Comparison of ENCODE assay signal across 8 cellular contexts in genomic region chr19:2950286-2951124, GRCh38. TPM values are rescaled to one million over a fixed set of nuclear protein-coding genes. Genes with fewer than 3 reads are reported as not detected.
DNase-seq lines count a peak whose midpoint lies in the region; ATAC-seq and TF ChIP-seq lines count a peak whose summit lies in the region.

No MANE protein-coding gene starts in this region.

- TF ChIP-seq POLR2A in spleen (IDR thresholded peaks at IDR 0.05) = peak; percentile 34 to 79 (median 69)

- H3K9me3 ChIP-seq in spleen = no peaks in the 10 kb centered on the region

- DNase-seq in AG10803 (ENCODE audit: low read depth) (peak; percentile 99), NCI-H345 treated with DMSO at 0.1 percent for 48 hours (lab: John Stamatoyannopoulos, UW; ENCODE audit: unreplicated experiment) (peak; percentile 98), cerebellar cortex (ENCODE audit: low spot score) (peak; percentile 100), iris pigment epithelial cell (ENCODE audit: low read depth) (peak; percentile 99), spleen (peak; percentile 99)

- WGBS in spleen, 5 donors = 0 to 1% (median 0%) methylated on average over 30 to 53 of the region's 53 CpGs

- intact Hi-C loops in spleen (cut with DNase I; ENCODE audit: low total_unique reads) = no loop called here

- no peak for TF ChIP-seq CTCF in AG10803 (conservative IDR thresholded peaks at IDR 0.05; ENCODE audit: low read length)
- TF ChIP-seq CTCF in spleen (IDR thresholded peaks at IDR 0.05 in 8 of 11, conservative IDR thresholded peaks at IDR 0.05 in 3 of 11) = peak in 1 of 11 experiments; percentile 3

- peak overlapping the region; percentile 96 for H3K4me3 ChIP-seq in AG10803 (ENCODE audit: low read length)
- peak overlapping the region; percentile 55 to 94 (median 70) for H3K4me3 ChIP-seq in spleen

- H3K36me3 ChIP-seq in spleen = no peaks in the 10 kb centered on the region

- peaks cover 10 to 30% (median 21%) of the 10 kb centered on the region in 6 donors for H3K4me1 ChIP-seq in spleen

- ATAC-seq in GM19035 (IDR thresholded peaks at IDR 0.05; ENCODE audit: unreplicated experiment) (peak; percentile 92), HG03342 (IDR thresholded peaks at IDR 0.05; ENCODE audit: unreplicated experiment) (peak; percentile 88)
- ATAC-seq in activated CD4-positive, CD25-positive, alpha-beta regulatory T cell treated with anti-CD3 and anti-CD28 coated beads, Interleukin-2, amount 50 U/mL, for 24 hours = peak; percentile 98 to 99

- peak overlapping the region; percentile 86 to 98 (median 94) for H3K27ac ChIP-seq in spleen

- no peaks in the 10 kb centered on the region for H3K27me3 ChIP-seq in spleen (replicated peaks in 1 of 7)

RNA-seq across cellular contexts. Expression of gene ZNF77, which starts 5.7 kb away (rescaled TPM):
- total RNA-seq in spleen = 1 to 10 TPM; 3.9 to 7.5 (median 4.5) TPM
- polyA plus RNA-seq in spleen = 1 to 10 TPM; 2.2 to 2.9 (median 2.8) TPM

RNA-seq across cellular contexts. Expression of gene TLE6, which starts 26.9 kb away (rescaled TPM):
- 1 to 10 TPM in 5 of 7 donors, under 1 TPM in 2; 0.60 to 4.1 (median 1.4) TPM for total RNA-seq in spleen
- 1 to 10 TPM; 1.9 to 2.7 (median 2.2) TPM for polyA plus RNA-seq in spleen

RNA-seq across cellular contexts. Expression of gene ZNF57, which starts 49.8 kb away (rescaled TPM):
- total RNA-seq in spleen = 1 to 10 TPM; 2.0 to 3.9 (median 3.3) TPM
- polyA plus RNA-seq in spleen = 1 to 10 TPM; 2.3 to 2.6 (median 2.3) TPM

Comparison
In these comparisons a context has a peak if more than half of its experiments do, and no peak if none do; other contexts are left out.
1. Peak in every context shown above with its lines: DNase-seq, ATAC-seq, H3K4me3 ChIP-seq and H3K27ac ChIP-seq.